ENCODE assay signal across 8 cellular contexts in genomic region chr1:150973826-150974579, GRCh38. TPM values are rescaled to one million over a fixed set of nuclear protein-coding genes. Genes with fewer than 3 reads are reported as not detected.
A peak's percentile ranks its signal among the peaks of the same experiment; 100 is the strongest.
DNase-seq lines count a peak whose midpoint lies in the region; TF ChIP-seq lines count a peak whose summit lies in the region.

No MANE protein-coding gene starts in this region.

- no peaks in the 10 kb centered on the region for H3K9me3 ChIP-seq in HEK293 (ENCODE audit: control insufficient read depth, insufficient read depth, low read depth, low read length)
- no peaks in the 10 kb centered on the region for H3K9me3 ChIP-seq in endocrine pancreas (ENCODE audit: control insufficient read depth, low read length)
- no peaks in the 10 kb centered on the region for H3K9me3 ChIP-seq in mucosa of rectum (ENCODE audit: control insufficient read depth in 2 of 2, low read length in 2 of 2)
- no peaks in the 10 kb centered on the region for H3K9me3 ChIP-seq in testis

- WGBS in testis, 2 donors, result 1% methylated on average over 35 of the region's 67 CpGs; no CpG with 5 or more reads in 1 of the 2 donors

- peak overlapping the region; percentile 92 for H3K9ac ChIP-seq in endocrine pancreas (ENCODE audit: control insufficient read depth, insufficient read depth, low read length)
- peak overlapping the region; percentile 80 to 87 for H3K9ac ChIP-seq in mucosa of rectum (ENCODE audit: low read depth in 1 of 2, low read length in 2 of 2)

- intact Hi-C loops in testis (cut with DNase I; ENCODE audit: low total_unique reads), result no loop called here

- H3K4me1 ChIP-seq in HEK293 (ENCODE audit: control insufficient read depth, insufficient read depth, low read length), result peaks cover 26% of the 10 kb centered on the region
- H3K4me1 ChIP-seq in endocrine pancreas (ENCODE audit: control insufficient read depth, insufficient read depth, low read length), result peaks cover 7% of the 10 kb centered on the region
- H3K4me1 ChIP-seq in mucosa of rectum (ENCODE audit: control insufficient read depth in 2 of 2, insufficient read depth in 2 of 2, low read length in 2 of 2), result peaks cover 45 to 46% of the 10 kb centered on the region in 2 donors
- H3K4me1 ChIP-seq in testis, result peaks cover 38% of the 10 kb centered on the region

- peak; percentile 69 for DNase-seq in GM06990 (ENCODE audit: extremely low read depth, insufficient read length)
- DNase-seq in NCI-H146 treated with DMSO at 0.1 percent for 48 hours (lab: John Stamatoyannopoulos, UW; ENCODE audit: unreplicated experiment), result peak; percentile 6
- DNase-seq in activated CD8-positive, alpha-beta memory T cell treated with anti-CD3 and anti-CD28 coated beads, Interleukin-2, amount 50 U/mL, for 4 hours, result peak; percentile 38
- DNase-seq in testis, result peak; percentile 44
- DNase-seq in NCI-H524 treated with DMSO at 0.1 percent for 48 hours (lab: John Stamatoyannopoulos, UW), result no peak

- H3K36me3 ChIP-seq in GM06990 (ENCODE audit: control insufficient read depth, insufficient read depth, low read length) (no peaks in the 10 kb centered on the region; the same call in none of the 2 replicates), HEK293 (ENCODE audit: control insufficient read depth in 2 of 2, insufficient read depth in 1 of 2, low read length in 2 of 2) (peaks cover 0 to 5% of the 10 kb centered on the region in 2 experiments; a peak in 2 of 3 replicates), endocrine pancreas (ENCODE audit: control insufficient read depth, insufficient read depth, low read length) (no peaks in the 10 kb centered on the region), mucosa of rectum (ENCODE audit: control insufficient read depth in 2 of 2, insufficient read depth in 2 of 2, low read length in 2 of 2) (peaks cover under 1% of the 10 kb centered on the region in 2 donors), testis (ENCODE audit: low read depth, missing control alignments) (no peaks in the 10 kb centered on the region)

- H3K27ac ChIP-seq in HEK293 (ENCODE audit: extremely low read depth, low read depth, low read length) (peak overlapping the region; percentile 81), mucosa of rectum (ENCODE audit: low read depth in 2 of 2, low read length in 2 of 2) (peak overlapping the region; percentile 77 to 79), testis (peak overlapping the region; percentile 93 to 96)

- no peaks in the 10 kb centered on the region for H3K27me3 ChIP-seq in GM06990 (replicated peaks; ENCODE audit: control insufficient read depth, insufficient read depth, low read length)
- H3K27me3 ChIP-seq in endocrine pancreas (ENCODE audit: control insufficient read depth, insufficient read depth, low read length), result no peaks in the 10 kb centered on the region
- no peaks in the 10 kb centered on the region for H3K27me3 ChIP-seq in mucosa of rectum (ENCODE audit: control insufficient read depth in 2 of 2, insufficient read depth in 2 of 2, low read length in 2 of 2)
- H3K27me3 ChIP-seq in testis, result no peaks in the 10 kb centered on the region

- TF ChIP-seq POLR2A in testis (IDR thresholded peaks at IDR 0.05), result no peak

- no peak for TF ChIP-seq CTCF in GM06990 (IDR thresholded peaks at IDR 0.05; ENCODE audit: insufficient read depth, low read length, poor library complexity, severe bottlenecking)
- TF ChIP-seq CTCF in HEK293 (tag by site-specific recombination; IDR thresholded peaks at IDR 0.05), result no peak
- no peak for TF ChIP-seq CTCF in testis (IDR thresholded peaks at IDR 0.05)

- CTCF ChIA-PET in HEK293 (lab: Yijun Ruan, JAX), result interaction anchor here (1.4 kb wide), 1 partner anchor 22 kb away, joined by 5 read pairs; no protein-coding TSS in a partner anchor

- H3K4me3 ChIP-seq in GM06990 (replicated peaks; ENCODE audit: low read depth, low read length) (peak overlapping the region; percentile 91), HEK293 (ENCODE audit: low read depth, low read length) (peak overlapping the region; percentile 82), endocrine pancreas (ENCODE audit: control insufficient read depth, insufficient read depth, low read length) (peak overlapping the region; percentile 40), mucosa of rectum (ENCODE audit: low read length in 2 of 2) (peak overlapping the region; percentile 88 to 93), testis (peak overlapping the region; percentile 78 to 83)

- POLR2A ChIA-PET in HEK293 (lab: Yijun Ruan, JAX), result interaction anchor here (0.5 to 1.7 kb wide), 6 partner anchors 9 to 1089 kb away, joined by 3 to 9 read pairs (median 3); partner anchors contain the start of genes ARNT and MINDY1

TF ChIP-seq in HEK293, 187 proteins besides CTCF, POLR2A, EP300 and RAD21 (continues in another document):
- TF ChIP-seq ZBTB26 (tag by site-specific recombination; optimal IDR thresholded peaks at IDR 0.05) (peak; percentile 45), ZNF626 (tag by site-specific recombination; IDR thresholded peaks at IDR 0.05) (no peak), ZFHX2 (tag by site-specific recombination; conservative IDR thresholded peaks at IDR 0.05) (peak; percentile 16; the same call in 1 of the 2 replicates), HOXA7 (CRISPR knock-in tag; IDR thresholded peaks at IDR 0.05; ENCODE audit: borderline replicate concordance) (no peak), FEZF1 (tag by site-specific recombination; IDR thresholded peaks at IDR 0.05) (no peak), BCL11B (tag by site-specific recombination; IDR thresholded peaks at IDR 0.05; ENCODE audit: low read depth) (peak; percentile 43; the same call in 1 of the 2 replicates), EGR2 (tag by site-specific recombination; IDR thresholded peaks at IDR 0.05; ENCODE audit: low read depth) (peak; percentile 61), SP2 (tag by site-specific recombination; IDR thresholded peaks at IDR 0.05) (peak; percentile 57), KLF16 (tag by site-specific recombination; IDR thresholded peaks at IDR 0.05) (peak; percentile 48; the same call in 1 of the 2 replicates), ZNF211 (tag by site-specific recombination; IDR thresholded peaks at IDR 0.05; ENCODE audit: low read depth) (no peak), REST (tag by site-specific recombination; IDR thresholded peaks at IDR 0.05) (no peak), ZEB2 (tag by site-specific recombination; IDR thresholded peaks at IDR 0.05) (no peak), ZNF335 (tag by site-specific recombination; conservative IDR thresholded peaks at IDR 0.05) (peak; percentile 81), ZXDB (tag by site-specific recombination; IDR thresholded peaks at IDR 0.05) (0 out of 2 replicates have a peak, but pooled peaks have one; percentile 47), IKZF3 (tag by site-specific recombination; IDR thresholded peaks at IDR 0.05) (no peak), ZNF341 (tag by site-specific recombination; IDR thresholded peaks at IDR 0.05; ENCODE audit: low read depth) (no peak)

RNA-seq across cellular contexts. Expression of gene CERS2, which starts 0.6 kb away (rescaled TPM):
- 100 to 1,000 TPM in 1 of 2 donors, 10 to 100 TPM in 1; 92.7 to 116 TPM for total RNA-seq in testis
- polyA plus RNA-seq in testis (ENCODE audit: insufficient read depth, low read depth, low replicate concordance), result 138 TPM

RNA-seq across cellular contexts. Expression of gene ANXA9, which starts 8.1 kb away (rescaled TPM):
- total RNA-seq in testis, result 1 to 10 TPM; 5.1 to 6.9 TPM
- polyA plus RNA-seq in testis (ENCODE audit: insufficient read depth, low read depth, low replicate concordance), result 5.7 TPM

RNA-seq across cellular contexts. Expression of gene MINDY1, which starts 32.7 kb away (rescaled TPM):
- total RNA-seq in testis, result 10 to 100 TPM; 49.8 to 69.8 TPM
- polyA plus RNA-seq in testis (ENCODE audit: insufficient read depth, low read depth, low replicate concordance), result 56.9 TPM

RNA-seq across cellular contexts. Expression of gene PRUNE1, which starts 34.2 kb away (rescaled TPM):
- total RNA-seq in testis, result 10 to 100 TPM; 41.1 to 63.9 TPM
- 45.5 TPM for polyA plus RNA-seq in testis (ENCODE audit: insufficient read depth, low read depth, low replicate concordance)

RNA-seq across cellular contexts. Expression of gene SETDB1, which starts 47.8 kb away (rescaled TPM):
- 10 to 100 TPM; 85.9 to 90.6 TPM for total RNA-seq in testis
- 89.5 TPM for polyA plus RNA-seq in testis (ENCODE audit: insufficient read depth, low read depth, low replicate concordance)

Comparison
In these comparisons a context has a peak if more than half of its experiments do, and no peak if none do; other contexts are left out.
1. H3K4me3 ChIP-seq: peak in every context shown above with its lines; median percentile 91 in GM06990; 90 in mucosa of rectum; 82 in HEK293; 80 in testis; 40 in endocrine pancreas.